22 cellular contexts compared by ENCODE assay signal in the genomic region with DNA sequence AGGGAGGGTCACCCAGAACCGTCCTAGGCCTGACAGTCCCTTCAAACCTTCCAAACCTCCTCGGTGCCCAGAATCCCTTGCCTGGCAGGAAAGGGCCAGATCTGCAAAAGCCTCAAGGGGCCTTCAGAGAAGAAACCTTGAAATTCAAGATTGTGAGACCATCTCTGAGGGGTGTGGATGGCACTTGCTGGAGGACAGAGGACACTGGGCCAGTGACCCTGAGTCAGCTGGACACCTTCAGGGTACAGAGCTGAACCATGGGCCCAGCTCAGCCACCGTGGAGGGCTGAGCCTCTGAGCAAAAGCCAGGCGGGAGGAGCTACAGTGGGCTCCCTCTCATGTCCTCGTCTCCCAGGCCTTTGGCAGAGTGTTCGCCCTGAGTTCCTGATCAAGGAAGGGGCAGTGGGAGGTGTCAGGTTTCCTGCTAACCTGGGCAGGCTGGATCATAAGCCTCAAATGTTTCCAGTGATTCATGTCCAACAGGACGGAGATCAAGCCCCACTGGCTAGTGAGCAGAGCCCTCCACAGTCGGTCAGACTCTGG. TPM values are rescaled to one million over a fixed set of nuclear protein-coding genes. Genes with fewer than 3 reads are reported as not detected.
"Had no signal": no experiment of that assay in that cellular context is flagged by ENCODE, and none has a peak within 500 bp of the region (broad histone marks: within the 10 kb centered on the region; RNA-seq: fewer than 3 reads in every experiment).

No MANE protein-coding gene starts in this region.

- H3K36me3 Mint-ChIP-seq: activated CD4-positive, alpha-beta memory T cell treated with anti-CD3 and anti-CD28 coated beads for 36 hours; activated naive CD8-positive, alpha-beta T cell; mesothelial cell of epicardium; natural killer cell treated with Interleukin-12 subunit alpha and Interleukin-12 subunit beta and Interleukin-15 and Interleukin-18, amount 100 ng/mL, for 72 hours; type B pancreatic cell had no signal

- DNase-seq: activated CD4-positive, alpha-beta memory T cell treated with anti-CD3 and anti-CD28 coated beads for 36 hours; activated CD4-positive, alpha-beta T cell treated with anti-CD3 and anti-CD28 coated beads for 36 hours; activated gamma-delta T cell treated with Interleukin-2 at 50 U/mL for 16 hours; activated T-cell treated with anti-CD3 and anti-CD28 coated beads for 4 hours; effector CD8-positive, alpha-beta T cell; heart right ventricle; occipital lobe; psoas muscle; right cardiac atrium; testis had no signal

- H3K4me3 Mint-ChIP-seq: activated CD4-positive, alpha-beta memory T cell treated with anti-CD3 and anti-CD28 coated beads for 36 hours; activated CD4-positive, alpha-beta T cell treated with anti-CD3 and anti-CD28 coated beads for 36 hours; activated naive CD8-positive, alpha-beta T cell; activated T-helper 1 cell treated with anti-CD3 and anti-CD28 coated beads, Interleukin-12 subunit alpha, Interleukin-12 subunit beta, Interleukin-2, Interleukin-4 antibody, amounts not matched to agents 30 ng/mL and 10 ng/mL and 1 ng/mL, durations not matched to agents 14 hours and 24 hours and 36 hours; mesothelial cell of epicardium; natural killer cell treated with Interleukin-12 subunit alpha and Interleukin-12 subunit beta and Interleukin-15 and Interleukin-18, amount 100 ng/mL, for 72 hours; type B pancreatic cell had no signal

- H3K4me3 ChIP-seq: esophagus muscularis mucosa, heart right ventricle, lung, psoas muscle, skin epidermis, testis had no signal

- H3K9me3 Mint-ChIP-seq: activated CD4-positive, alpha-beta memory T cell treated with anti-CD3 and anti-CD28 coated beads for 36 hours; activated T-helper 1 cell treated with anti-CD3 and anti-CD28 coated beads, Interleukin-12 subunit alpha, Interleukin-12 subunit beta, Interleukin-2, Interleukin-4 antibody, amounts not matched to agents 30 ng/mL and 10 ng/mL and 1 ng/mL, durations not matched to agents 14 hours and 24 hours and 36 hours; mesothelial cell of epicardium; natural killer cell treated with Interleukin-12 subunit alpha and Interleukin-12 subunit beta and Interleukin-15 and Interleukin-18, amount 100 ng/mL, for 72 hours; type B pancreatic cell had no signal

- H3K36me3 ChIP-seq: esophagus muscularis mucosa, heart right ventricle had no signal

- H3K27ac Mint-ChIP-seq: activated CD4-positive, alpha-beta memory T cell treated with anti-CD3 and anti-CD28 coated beads for 36 hours; activated CD4-positive, alpha-beta T cell treated with anti-CD3 and anti-CD28 coated beads for 36 hours; activated naive CD8-positive, alpha-beta T cell; activated T-helper 1 cell treated with anti-CD3 and anti-CD28 coated beads, Interleukin-12 subunit alpha, Interleukin-12 subunit beta, Interleukin-2, Interleukin-4 antibody, amounts not matched to agents 30 ng/mL and 10 ng/mL and 1 ng/mL, durations not matched to agents 14 hours and 24 hours and 36 hours; mesothelial cell of epicardium; natural killer cell treated with Interleukin-12 subunit alpha and Interleukin-12 subunit beta and Interleukin-15 and Interleukin-18, amount 100 ng/mL, for 72 hours; type B pancreatic cell had no signal

- H3K4me1 ChIP-seq: esophagus muscularis mucosa, heart right ventricle, psoas muscle, testis had no signal

- H3K4me1 Mint-ChIP-seq: activated CD4-positive, alpha-beta T cell treated with anti-CD3 and anti-CD28 coated beads for 36 hours; mesothelial cell of epicardium had no signal

- H3K27me3 ChIP-seq: esophagus muscularis mucosa, heart right ventricle, testis had no signal

- H3K27ac ChIP-seq: esophagus muscularis mucosa, heart right ventricle, psoas muscle, skin epidermis, testis had no signal

- H3K27me3 Mint-ChIP-seq: activated CD4-positive, alpha-beta memory T cell treated with anti-CD3 and anti-CD28 coated beads for 36 hours; activated naive CD8-positive, alpha-beta T cell; type B pancreatic cell had no signal

- ATAC-seq: activated CD4-positive, alpha-beta T cell treated with anti-CD3 and anti-CD28 coated beads for 36 hours; heart right ventricle; left lobe of liver; right cardiac atrium had no signal

- H3K9me3 ChIP-seq: esophagus muscularis mucosa, heart right ventricle, psoas muscle, testis had no signal

RNA-seq across cellular contexts. Expression of gene PDILT, which starts 3.0 kb away (rescaled TPM):
- total RNA-seq: activated CD4-positive, alpha-beta memory T cell treated with anti-CD3 and anti-CD28 coated beads for 36 hours; activated CD4-positive, alpha-beta T cell treated with anti-CD3 and anti-CD28 coated beads for 36 hours; activated T-helper 1 cell treated with anti-CD3 and anti-CD28 coated beads, Interleukin-12 subunit alpha, Interleukin-12 subunit beta, Interleukin-2, Interleukin-4 antibody, amounts not matched to agents 30 ng/mL and 10 ng/mL and 1 ng/mL, durations not matched to agents 14 hours and 24 hours and 36 hours; cerebellum; endothelial cell of umbilical vein; esophagus muscularis mucosa; heart right ventricle; left lobe of liver; lung; mesothelial cell of epicardium; natural killer cell treated with Interleukin-12 subunit alpha and Interleukin-12 subunit beta and Interleukin-15 and Interleukin-18, amount 100 ng/mL, for 72 hours; occipital lobe; psoas muscle; right cardiac atrium; T-helper 2 cell treated with Interferon-gamma antibody and Interleukin-4, amounts not matched to agents 100 ng/mL and 5 ng/mL, for 36 hours had no signal
- polyA plus RNA-seq: endothelial cell of umbilical vein, heart right ventricle, lung, psoas muscle, right cardiac atrium had no signal

RNA-seq across cellular contexts. Expression of gene ACSM5, which starts 7.8 kb away (rescaled TPM):
- total RNA-seq: activated CD4-positive, alpha-beta memory T cell treated with anti-CD3 and anti-CD28 coated beads for 36 hours; activated CD4-positive, alpha-beta T cell treated with anti-CD3 and anti-CD28 coated beads for 36 hours; activated T-helper 1 cell treated with anti-CD3 and anti-CD28 coated beads, Interleukin-12 subunit alpha, Interleukin-12 subunit beta, Interleukin-2, Interleukin-4 antibody, amounts not matched to agents 30 ng/mL and 10 ng/mL and 1 ng/mL, durations not matched to agents 14 hours and 24 hours and 36 hours; endothelial cell of umbilical vein; mesothelial cell of epicardium; natural killer cell treated with Interleukin-12 subunit alpha and Interleukin-12 subunit beta and Interleukin-15 and Interleukin-18, amount 100 ng/mL, for 72 hours; T-helper 2 cell treated with Interferon-gamma antibody and Interleukin-4, amounts not matched to agents 100 ng/mL and 5 ng/mL, for 36 hours had no signal

RNA-seq across cellular contexts. Expression of gene UMOD, which starts 49.0 kb away (rescaled TPM):
- total RNA-seq: activated CD4-positive, alpha-beta memory T cell treated with anti-CD3 and anti-CD28 coated beads for 36 hours; activated CD4-positive, alpha-beta T cell treated with anti-CD3 and anti-CD28 coated beads for 36 hours; activated T-helper 1 cell treated with anti-CD3 and anti-CD28 coated beads, Interleukin-12 subunit alpha, Interleukin-12 subunit beta, Interleukin-2, Interleukin-4 antibody, amounts not matched to agents 30 ng/mL and 10 ng/mL and 1 ng/mL, durations not matched to agents 14 hours and 24 hours and 36 hours; cerebellum; endothelial cell of umbilical vein; esophagus muscularis mucosa; heart right ventricle; left lobe of liver; lung; mesothelial cell of epicardium; natural killer cell treated with Interleukin-12 subunit alpha and Interleukin-12 subunit beta and Interleukin-15 and Interleukin-18, amount 100 ng/mL, for 72 hours; occipital lobe; psoas muscle; right cardiac atrium; T-helper 2 cell treated with Interferon-gamma antibody and Interleukin-4, amounts not matched to agents 100 ng/mL and 5 ng/mL, for 36 hours had no signal
- polyA plus RNA-seq: endothelial cell of umbilical vein, heart right ventricle, lung, psoas muscle, right cardiac atrium had no signal

RNA-seq across cellular contexts. Expression of gene ACSM2A, which starts 49.8 kb away (rescaled TPM):
- total RNA-seq: activated CD4-positive, alpha-beta memory T cell treated with anti-CD3 and anti-CD28 coated beads for 36 hours; activated T-helper 1 cell treated with anti-CD3 and anti-CD28 coated beads, Interleukin-12 subunit alpha, Interleukin-12 subunit beta, Interleukin-2, Interleukin-4 antibody, amounts not matched to agents 30 ng/mL and 10 ng/mL and 1 ng/mL, durations not matched to agents 14 hours and 24 hours and 36 hours; cerebellum; endothelial cell of umbilical vein; heart right ventricle; lung; mesothelial cell of epicardium; natural killer cell treated with Interleukin-12 subunit alpha and Interleukin-12 subunit beta and Interleukin-15 and Interleukin-18, amount 100 ng/mL, for 72 hours; occipital lobe; right cardiac atrium; T-helper 2 cell treated with Interferon-gamma antibody and Interleukin-4, amounts not matched to agents 100 ng/mL and 5 ng/mL, for 36 hours had no signal
- polyA plus RNA-seq: heart right ventricle, right cardiac atrium had no signal
